26 cellular contexts compared by ENCODE assay signal in the genomic region with DNA sequence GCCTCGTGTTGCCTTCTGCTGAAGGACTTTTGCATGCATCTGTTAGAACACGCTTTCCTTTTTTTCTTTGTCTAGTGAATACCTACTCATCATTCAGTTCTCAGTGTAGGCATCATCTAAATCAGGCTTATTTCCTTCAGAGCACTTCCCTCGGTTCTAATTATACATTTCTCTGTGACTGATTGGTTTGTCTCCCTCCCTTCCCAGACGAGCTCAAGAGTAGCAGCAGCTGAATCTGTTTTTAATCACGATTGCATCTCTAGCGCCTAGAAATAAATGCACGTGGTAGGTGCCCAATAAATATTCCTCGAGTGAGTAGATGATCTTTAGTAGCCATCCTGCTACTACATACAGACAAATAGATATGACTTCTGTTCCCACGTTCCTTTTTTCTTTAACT.
"Had no signal": no experiment of that assay in that cellular context is flagged by ENCODE, and none has a peak within 500 bp of the region (broad histone marks: within the 10 kb centered on the region; RNA-seq: fewer than 3 reads in every experiment).

No MANE protein-coding gene starts in this region.

- H3K9me3 ChIP-seq: left lung, neutrophil, ovary, right lobe of liver, stomach, vagina had no signal

- FAIRE-seq: bronchial epithelial cell, small intestine had no signal

- H3K9me3 Mint-ChIP-seq: activated naive CD8-positive, alpha-beta T cell treated with anti-CD3 and anti-CD28 coated beads, Interleukin-2, amount 10 ng/mL, durations not matched to agents 7 days and 5 days; immature natural killer cell; natural killer cell treated with Interleukin-12 subunit alpha and Interleukin-12 subunit beta and Interleukin-15 and Interleukin-18, amount 100 ng/mL, for 72 hours; stimulated activated effector memory CD8-positive, alpha-beta T cell treated with anti-CD3 and anti-CD28 coated beads, Interleukin-12 subunit alpha, Interleukin-12 subunit beta, amount 100 ng/mL, for 72 hours; type B pancreatic cell; WTC11 had no signal

- H3K27ac ChIP-seq: coronary artery, epithelial cell of prostate, hepatocyte, left lung, neutrophil, ovary, right lobe of liver, stomach, vagina had no signal

- H3K4me1 Mint-ChIP-seq: WTC11 had no signal

- H3K36me3 Mint-ChIP-seq: natural killer cell treated with Interleukin-12 subunit alpha and Interleukin-12 subunit beta and Interleukin-15 and Interleukin-18, amount 100 ng/mL, for 72 hours had no signal

- H3K27me3 Mint-ChIP-seq: activated naive CD8-positive, alpha-beta T cell treated with anti-CD3 and anti-CD28 coated beads, Interleukin-2, amount 10 ng/mL, durations not matched to agents 7 days and 5 days; natural killer cell treated with Interleukin-12 subunit alpha and Interleukin-12 subunit beta and Interleukin-15 and Interleukin-18, amount 100 ng/mL, for 72 hours; type B pancreatic cell had no signal

- ATAC-seq: left lung; natural killer cell treated with Interleukin-12 subunit alpha and Interleukin-12 subunit beta and Interleukin-15 and Interleukin-18, amount 100 ng/mL, for 72 hours; right lobe of liver; stimulated activated effector memory CD8-positive, alpha-beta T cell treated with anti-CD3 and anti-CD28 coated beads, Interleukin-12 subunit alpha, Interleukin-12 subunit beta, amount 100 ng/mL, for 72 hours; WTC11 had no signal

- H3K27me3 ChIP-seq: hepatocyte, left lung, ovary, right lobe of liver, stomach, vagina had no signal

- DNase-seq: activated naive CD4-positive, alpha-beta T cell treated with Interleukin-2 at 50 U/mL for 16 hours; activated naive CD8-positive, alpha-beta T cell treated with anti-CD3 and anti-CD28 coated beads, Interleukin-2, amount 10 ng/mL, durations not matched to agents 7 days and 5 days; activated T-cell treated with anti-CD3 and anti-CD28 coated beads, Interleukin-2, amount 50 U/mL, for 1 hour; amniotic stem cell; cerebellar nuclear complex; immature natural killer cell; kidney glomerular epithelial cell; left lung; ovary; right lobe of liver; small intestine; stimulated activated CD4-positive, alpha-beta T cell treated with anti-CD3 and anti-CD28 coated beads, Interleukin-2, amount 100 ng/mL, for 24 hours; stomach; T-helper 1 cell; T-helper 9 cell had no signal

- H3K27ac Mint-ChIP-seq: activated naive CD8-positive, alpha-beta T cell treated with anti-CD3 and anti-CD28 coated beads, Interleukin-2, amount 10 ng/mL, durations not matched to agents 7 days and 5 days; immature natural killer cell; natural killer cell treated with Interleukin-12 subunit alpha and Interleukin-12 subunit beta and Interleukin-15 and Interleukin-18, amount 100 ng/mL, for 72 hours; stimulated activated effector memory CD8-positive, alpha-beta T cell treated with anti-CD3 and anti-CD28 coated beads, Interleukin-12 subunit alpha, Interleukin-12 subunit beta, amount 100 ng/mL, for 72 hours; type B pancreatic cell; WTC11 had no signal

- H3K4me3 Mint-ChIP-seq: activated naive CD8-positive, alpha-beta T cell treated with anti-CD3 and anti-CD28 coated beads, Interleukin-2, amount 10 ng/mL, durations not matched to agents 7 days and 5 days; immature natural killer cell; natural killer cell treated with Interleukin-12 subunit alpha and Interleukin-12 subunit beta and Interleukin-15 and Interleukin-18, amount 100 ng/mL, for 72 hours; stimulated activated effector memory CD8-positive, alpha-beta T cell treated with anti-CD3 and anti-CD28 coated beads, Interleukin-12 subunit alpha, Interleukin-12 subunit beta, amount 100 ng/mL, for 72 hours; type B pancreatic cell; WTC11 had no signal

- H3K36me3 ChIP-seq: neutrophil, ovary, right lobe of liver had no signal

- H3K4me3 ChIP-seq: coronary artery, hepatocyte, left lung, lung, ovary, right lobe of liver, stomach, vagina had no signal
